25 cellular contexts compared by ENCODE assay signal in the genomic region with DNA sequence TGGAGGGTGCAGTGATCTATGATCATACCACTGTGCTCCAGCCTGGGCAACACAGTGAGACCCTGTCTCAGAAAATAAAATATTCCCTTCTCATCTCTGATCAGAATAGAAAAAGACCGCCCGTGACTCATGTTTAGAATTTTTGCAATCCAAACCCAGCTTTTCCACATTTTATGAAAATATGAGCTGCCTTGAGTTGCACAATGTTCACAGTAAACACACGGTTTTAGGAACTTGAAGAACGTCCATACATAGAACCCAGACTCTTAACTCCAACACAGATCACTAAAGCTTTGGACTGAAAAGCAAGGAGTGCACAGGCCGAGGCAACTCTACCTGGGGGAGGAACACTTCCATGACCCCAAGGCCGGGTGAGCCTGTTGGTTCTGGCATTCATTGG.
"Had no signal": no experiment of that assay in that cellular context is flagged by ENCODE, and none has a peak within 500 bp of the region (broad histone marks: within the 10 kb centered on the region; RNA-seq: fewer than 3 reads in every experiment).

No MANE protein-coding gene starts in this region.

- H3K36me3 ChIP-seq: Peyer's patch, SJCRH30 had no signal

- H3K36me3 Mint-ChIP-seq: activated CD8-positive, alpha-beta memory T cell treated with anti-CD3 and anti-CD28 coated beads, Interleukin-2, amount 10 ng/mL, durations not matched to agents 7 days and 5 days; activated naive CD4-positive, alpha-beta T cell treated with anti-CD3 and anti-CD28 coated beads, Interleukin-2, amount 50 U/mL, for 72 hours had no signal

- H3K27ac ChIP-seq: Peyer's patch, RWPE1, SJCRH30 had no signal

- H3K4me3 ChIP-seq: Peyer's patch, SJCRH30 had no signal

- H3K9me3 Mint-ChIP-seq: activated naive CD4-positive, alpha-beta T cell treated with anti-CD3 and anti-CD28 coated beads, Interleukin-2, amount 50 U/mL, for 72 hours; activated naive CD8-positive, alpha-beta T cell treated with anti-CD3 and anti-CD28 coated beads, Interleukin-2, amount 50 U/mL, for 24 hours; activated T-cell treated with anti-CD3 and anti-CD28 coated beads, Interleukin-2, amount 50 U/mL, for 24 hours; activated T-helper 1 cell treated with anti-CD3 and anti-CD28 coated beads, Interleukin-12 subunit alpha, Interleukin-12 subunit beta, Interleukin-2, Interleukin-4 antibody, amounts not matched to agents 30 ng/mL and 10 ng/mL and 1 ng/mL, durations not matched to agents 14 hours and 24 hours and 36 hours; central memory CD8-positive, alpha-beta T cell had no signal

- FAIRE-seq: astrocyte had no signal

- H3K27ac Mint-ChIP-seq: activated CD8-positive, alpha-beta memory T cell treated with anti-CD3 and anti-CD28 coated beads, Interleukin-2, amount 10 ng/mL, durations not matched to agents 7 days and 5 days; activated naive CD4-positive, alpha-beta T cell treated with anti-CD3 and anti-CD28 coated beads, Interleukin-2, amount 50 U/mL, for 72 hours; activated naive CD8-positive, alpha-beta T cell treated with anti-CD3 and anti-CD28 coated beads, Interleukin-2, amount 50 U/mL, for 24 hours; activated T-cell treated with anti-CD3 and anti-CD28 coated beads, Interleukin-2, amount 50 U/mL, for 24 hours; activated T-helper 1 cell treated with anti-CD3 and anti-CD28 coated beads, Interleukin-12 subunit alpha, Interleukin-12 subunit beta, Interleukin-2, Interleukin-4 antibody, amounts not matched to agents 30 ng/mL and 10 ng/mL and 1 ng/mL, durations not matched to agents 14 hours and 24 hours and 36 hours; brain had no signal

- H3K9ac ChIP-seq: SK-N-SH had no signal

- DNase-seq: activated CD4-positive, CD25-positive, alpha-beta regulatory T cell treated with anti-CD3 and anti-CD28 coated beads, Interleukin-2, amount 50 U/mL, for 72 hours; activated effector memory CD4-positive, alpha-beta T cell treated with Interleukin-2 at 50 U/mL for 16 hours; activated naive CD4-positive, alpha-beta T cell; activated naive CD8-positive, alpha-beta T cell treated with anti-CD3 and anti-CD28 coated beads, Interleukin-2, amount 50 U/mL, for 24 hours; activated T-cell treated with anti-CD3 and anti-CD28 coated beads, Interleukin-2, amount 50 U/mL, for 24 hours; amygdala; KG1; NCI-H1048; NCI-H146; NCI-H1930; NCI-H2171 treated with DMSO at 0.1 percent for 48 hours; NCI-H226; NCI-H526; NCI-H774; Peyer's patch; Right ventricle myocardium superior; SJCRH30; SK-N-SH had no signal

- ATAC-seq: activated naive CD8-positive, alpha-beta T cell treated with anti-CD3 and anti-CD28 coated beads, Interleukin-2, amount 50 U/mL, for 24 hours had no signal

- H3K4me3 Mint-ChIP-seq: activated CD8-positive, alpha-beta memory T cell treated with anti-CD3 and anti-CD28 coated beads, Interleukin-2, amount 10 ng/mL, durations not matched to agents 7 days and 5 days; activated naive CD8-positive, alpha-beta T cell treated with anti-CD3 and anti-CD28 coated beads, Interleukin-2, amount 50 U/mL, for 24 hours; activated T-cell treated with anti-CD3 and anti-CD28 coated beads, Interleukin-2, amount 50 U/mL, for 24 hours; activated T-helper 1 cell treated with anti-CD3 and anti-CD28 coated beads, Interleukin-12 subunit alpha, Interleukin-12 subunit beta, Interleukin-2, Interleukin-4 antibody, amounts not matched to agents 30 ng/mL and 10 ng/mL and 1 ng/mL, durations not matched to agents 14 hours and 24 hours and 36 hours; brain; central memory CD8-positive, alpha-beta T cell had no signal

- H3K4me1 Mint-ChIP-seq: activated naive CD8-positive, alpha-beta T cell treated with anti-CD3 and anti-CD28 coated beads, Interleukin-2, amount 50 U/mL, for 24 hours; central memory CD8-positive, alpha-beta T cell had no signal

- H3K4me2 ChIP-seq: SK-N-SH had no signal

- H3K9me3 ChIP-seq: Peyer's patch, SJCRH30, SK-N-SH had no signal

- H3K27me3 Mint-ChIP-seq: brain had no signal

- H3K4me1 ChIP-seq: Peyer's patch, SJCRH30 had no signal

- H3K27me3 ChIP-seq: Peyer's patch, SJCRH30 had no signal
